Comparison of ENCODE assay signal across 25 cellular contexts in the genomic region with DNA sequence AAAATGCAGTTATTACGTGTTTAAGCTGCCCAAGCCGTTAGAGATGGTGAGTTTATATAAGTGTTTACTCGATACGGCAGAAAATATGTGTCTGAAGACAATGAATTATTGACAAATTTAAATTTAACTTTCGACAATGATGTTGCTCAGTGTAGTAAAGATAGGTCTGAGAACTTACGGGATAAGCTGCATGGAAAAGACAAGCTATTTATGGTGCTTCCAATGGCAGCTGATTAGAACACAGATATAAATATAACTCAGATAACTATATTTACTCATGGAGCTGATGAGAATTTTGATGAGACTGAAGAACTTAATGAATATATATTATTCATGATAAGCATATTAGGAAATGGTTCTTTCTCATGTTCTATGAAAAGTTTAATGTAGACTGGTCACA.
"Had no signal": no experiment of that assay in that cellular context is flagged by ENCODE, and none has a peak within 500 bp of the region (broad histone marks: within the 10 kb centered on the region; RNA-seq: fewer than 3 reads in every experiment).

No MANE protein-coding gene starts in this region.

- H3K27ac ChIP-seq: foreskin keratinocyte had no signal

- H3K36me3 ChIP-seq: brain microvascular endothelial cell had no signal

- H3K4me3 ChIP-seq: esophagus muscularis mucosa, gastroesophageal sphincter had no signal

- FAIRE-seq: astrocyte, bronchial epithelial cell had no signal

- DNase-seq: activated CD4-positive, alpha-beta memory T cell treated with anti-CD3 and anti-CD28 coated beads, Interleukin-2, amount 10 ng/mL, durations not matched to agents 7 days and 5 days; activated CD4-positive, alpha-beta T cell treated with anti-CD3 and anti-CD28 coated beads, Interleukin-2, amount 10 ng/mL, durations not matched to agents 7 days and 5 days; activated CD4-positive, alpha-beta T cell treated with anti-CD3 and anti-CD28 coated beads, Interleukin-2, amount 50 U/mL, for 4 hours; activated CD4-positive, CD25-positive, alpha-beta regulatory T cell; activated CD4-positive, CD25-positive, alpha-beta regulatory T cell treated with anti-CD3 and anti-CD28 coated beads, Interleukin-2, amount 50 U/mL, for 72 hours; activated CD8-positive, alpha-beta memory T cell treated with anti-CD3 and anti-CD28 coated beads, Interleukin-2, amount 50 U/mL, for 48 hours; activated gamma-delta T cell treated with Interleukin-2 at 50 U/mL for 16 hours; activated naive CD4-positive, alpha-beta T cell treated with anti-CD3 and anti-CD28 coated beads, Interleukin-2, amount 50 U/mL, for 16 hours; activated naive CD4-positive, alpha-beta T cell treated with Interleukin-2 at 50 U/mL for 16 hours; activated T-cell treated with anti-CD3 and anti-CD28 coated beads for 4 hours; activated T-cell treated with anti-CD3 and anti-CD28 coated beads, Interleukin-2, amount 50 U/mL, for 24 hours; amniotic stem cell; anterior cingulate cortex; brain microvascular endothelial cell; cortex of kidney; dermis blood vessel endothelial cell; effector CD4-positive, alpha-beta T cell; effector memory CD8-positive, alpha-beta T cell; erythroblast; foreskin keratinocyte; T-helper 2 cell had no signal

- ATAC-seq: effector memory CD8-positive, alpha-beta T cell; foreskin keratinocyte; gastroesophageal sphincter had no signal

- H3K9me3 ChIP-seq: esophagus muscularis mucosa, gastroesophageal sphincter had no signal

- H3K27me3 ChIP-seq: brain microvascular endothelial cell, esophagus muscularis mucosa, foreskin keratinocyte, gastroesophageal sphincter had no signal

- H3K4me1 ChIP-seq: foreskin keratinocyte had no signal
